ENCODE assay signal across 9 cellular contexts in genomic region chr5:6142353-6142752, GRCh38.
"Had no signal": no experiment of that assay in that cellular context is flagged by ENCODE, and none has a peak within 500 bp of the region (broad histone marks: within the 10 kb centered on the region; RNA-seq: fewer than 3 reads in every experiment).

No MANE protein-coding gene starts in this region.

- DNase-seq: GM23248, GOT3, H7, H9, HCEC 1CT, HFFc6 had no signal

- H3K4me2 ChIP-seq: GM23338 had no signal

- H3K4me3 ChIP-seq: GM23248, GM23338, HAP-1 had no signal

- H3K36me3 ChIP-seq: HAP-1 had no signal

- H2AFZ ChIP-seq: GM23248, GM23338 had no signal

- H3K9ac ChIP-seq: GM23248 had no signal

- ATAC-seq: HCT116 had no signal

- H3K9me3 ChIP-seq: HAP-1 had no signal

- H3K27ac ChIP-seq: GM23248 had no signal

- H3K4me1 ChIP-seq: HAP-1 had no signal
